17 cellular contexts compared by ENCODE assay signal in genomic region chr19:3817761-3818160, GRCh38. TPM values are rescaled to one million over a fixed set of nuclear protein-coding genes. Genes with fewer than 3 reads are reported as not detected.
DNase-seq lines count a peak whose midpoint lies in the region; ATAC-seq, FAIRE-seq and TF ChIP-seq lines count a peak whose summit lies in the region.
"Had no signal": no experiment of that assay in that cellular context is flagged by ENCODE, and none has a peak within 500 bp of the region (broad histone marks: within the 10 kb centered on the region; RNA-seq: fewer than 3 reads in every experiment).

No MANE protein-coding gene starts in this region.

- no peak for FAIRE-seq in HepG2 (lab: Jason Lieb, UNC)

- no peak for TF ChIP-seq POLR2A in HepG2 (IDR thresholded peaks at IDR 0.05; ENCODE audit: insufficient read depth in 1 of 2, low read depth in 2 of 2, low read length in 2 of 2)
- TF ChIP-seq POLR2A in right lobe of liver (IDR thresholded peaks at IDR 0.05): no peak

- H3K4me3 ChIP-seq in HepG2 (replicated peaks in 1 of 3; ENCODE audit: insufficient read depth in 1 of 3, low read depth in 2 of 3, low read length in 3 of 3) (no peak overlapping the region), right lobe of liver (no peak overlapping the region)
- H3K4me3 ChIP-seq in naive thymus-derived CD4-positive, alpha-beta T cell (ENCODE audit: low read length): no peak overlapping the region
- H3K4me3 ChIP-seq: HAP-1, Peyer's patch had no signal

- no peaks in the 10 kb centered on the region for H3K36me3 ChIP-seq in HepG2 (replicated peaks in 1 of 2; ENCODE audit: control insufficient read depth in 1 of 2, insufficient read depth in 2 of 2, low read length in 2 of 2)
- H3K36me3 ChIP-seq in right lobe of liver: no peaks in the 10 kb centered on the region
- H3K36me3 ChIP-seq in naive thymus-derived CD4-positive, alpha-beta T cell (ENCODE audit: control insufficient read depth in 2 of 3, insufficient read depth in 3 of 3, low read length in 3 of 3): no peaks in the 10 kb centered on the region
- H3K36me3 ChIP-seq: BE2C, HAP-1, Peyer's patch had no signal

- TF ChIP-seq EP300 in HepG2 (IDR thresholded peaks at IDR 0.05; ENCODE audit: low read depth in 2 of 2, low read length in 2 of 2) (no peak), HepG2 (CRISPR knock-in tag; IDR thresholded peaks at IDR 0.05; ENCODE audit: borderline replicate concordance) (no peak)

- H3K27me3 ChIP-seq in HepG2 (ENCODE audit: control insufficient read depth in 1 of 2, insufficient read depth in 2 of 2, low read length in 2 of 2) (peaks cover 6 to 60% of the 10 kb centered on the region in 2 experiments), right lobe of liver (no peaks in the 10 kb centered on the region)
- H3K27me3 ChIP-seq in naive thymus-derived CD4-positive, alpha-beta T cell (ENCODE audit: control insufficient read depth in 2 of 2, insufficient read depth in 2 of 2, low read length in 2 of 2): no peaks in the 10 kb centered on the region
- H3K27me3 ChIP-seq: BE2C, Peyer's patch had no signal

- H3K4me1 ChIP-seq in HepG2 (ENCODE audit: insufficient read depth, low read length) (no peaks in the 10 kb centered on the region), right lobe of liver (no peaks in the 10 kb centered on the region)
- peaks cover 24 to 41% of the 10 kb centered on the region in 2 donors for H3K4me1 ChIP-seq in naive thymus-derived CD4-positive, alpha-beta T cell (ENCODE audit: control insufficient read depth in 2 of 2, insufficient read depth in 2 of 2, low read length in 2 of 2)
- H3K4me1 ChIP-seq: BE2C, HAP-1 had no signal

- BruUV-seq in HepG2 (replicated peaks; lab: Mats Ljungman, UMichigan): no TSS peak

- CTCF ChIA-PET in HepG2 (lab: Yijun Ruan, JAX; ENCODE audit: low intra/inter-chr PET ratio, low total read pairs): no interaction called here
- CTCF ChIA-PET in activated CD8-positive, alpha-beta T cell treated with anti-CD3 and anti-CD28 coated beads, Interleukin-2, amount 10 ng/mL, durations not matched to agents 7 days and 5 days (lab: Charles Lee): interaction anchor here (1.4 to 2.6 kb wide), 2 partner anchors 21 to 55 kb away, joined by 5 to 17 read pairs; partner anchors contain the start of genes APBA3 and MRPL54
- CTCF ChIA-PET in naive thymus-derived CD4-positive, alpha-beta T cell (lab: Charles Lee): no interaction called here

- no peak for TF ChIP-seq CTCF in HepG2 (CRISPR knock-in tag; IDR thresholded peaks at IDR 0.05)
- no peak for TF ChIP-seq CTCF in right lobe of liver (IDR thresholded peaks at IDR 0.05)

- no peak for TF ChIP-seq RAD21 in HepG2 (CRISPR knock-in tag; IDR thresholded peaks at IDR 0.05)

- intact Hi-C loops in HepG2 (cut with micrococcal nuclease; ENCODE audit: unreplicated experiment) (no loop called here), right lobe of liver (cut with DNase I) (no loop called here)
- intact Hi-C loops in naive thymus-derived CD4-positive, alpha-beta T cell (cut with micrococcal nuclease): no loop called here

- in situ Hi-C loops in HepG2 (cut with HindIII; ENCODE audit: extremely low pct_ligation_motif_present, low pct_unique_long_range_greater_than_20kb): no loop called here

- 32% methylated on average over 8 of the region's 8 CpGs for WGBS in HepG2 (ENCODE audit: low lambda C conversion rate)
- 58% methylated on average over 6 of the region's 8 CpGs for WGBS in right lobe of liver (ENCODE audit: insufficient coverage, low coverage, low lambda C conversion rate, missing lambda C conversion rate)

- POLR2A ChIA-PET in HepG2 (lab: Yijun Ruan, JAX): no interaction called here
- POLR2A ChIA-PET in activated CD8-positive, alpha-beta T cell treated with anti-CD3 and anti-CD28 coated beads, Interleukin-2, amount 10 ng/mL, durations not matched to agents 7 days and 5 days (lab: Charles Lee): interaction anchor here (1.6 kb wide), 1 partner anchor 55 kb away, joined by 5 read pairs; the partner anchor contains the start of gene MRPL54
- POLR2A ChIA-PET in naive thymus-derived CD4-positive, alpha-beta T cell (lab: Charles Lee): interaction anchor here (0.6 to 3.0 kb wide), 3 partner anchors 21 to 56 kb away, joined by 3 to 18 read pairs (median 3); partner anchors contain the start of genes APBA3 and MRPL54

- no peaks in the 10 kb centered on the region for H3K79me2 ChIP-seq in HepG2 (ENCODE audit: insufficient read depth, low read length)

- H3K9me3 ChIP-seq in HepG2 (ENCODE audit: low read length) (no peaks in the 10 kb centered on the region), right lobe of liver (no peaks in the 10 kb centered on the region)
- H3K9me3 ChIP-seq in naive thymus-derived CD4-positive, alpha-beta T cell (ENCODE audit: control insufficient read depth in 2 of 3, low read length in 3 of 3): no peaks in the 10 kb centered on the region
- H3K9me3 ChIP-seq: BE2C, HAP-1, Peyer's patch had no signal

- peak overlapping the region; percentile 25 for H3K27ac Mint-ChIP-seq in activated CD8-positive, alpha-beta T cell treated with anti-CD3 and anti-CD28 coated beads, Interleukin-2, amount 10 ng/mL, durations not matched to agents 7 days and 5 days
- peak overlapping the region in 7 of 9 donors; percentile 13 to 74 (median 62) for H3K27ac Mint-ChIP-seq in naive thymus-derived CD4-positive, alpha-beta T cell

- no peak for ATAC-seq in HepG2
- no peak for ATAC-seq in right lobe of liver
- no peak for ATAC-seq in activated CD8-positive, alpha-beta T cell treated with anti-CD3 and anti-CD28 coated beads, Interleukin-2, amount 10 ng/mL, durations not matched to agents 7 days and 5 days
- no peak for ATAC-seq in naive thymus-derived CD4-positive, alpha-beta T cell
- ATAC-seq in GM18520 (IDR thresholded peaks at IDR 0.05; ENCODE audit: unreplicated experiment): no peak
- no peak for ATAC-seq in GM18867 (IDR thresholded peaks at IDR 0.05; ENCODE audit: unreplicated experiment)

- no peak overlapping the region for H2AFZ ChIP-seq in HepG2 (ENCODE audit: low read length)

- H3K4me3 Mint-ChIP-seq in activated CD8-positive, alpha-beta T cell treated with anti-CD3 and anti-CD28 coated beads, Interleukin-2, amount 10 ng/mL, durations not matched to agents 7 days and 5 days: no peak overlapping the region
- H3K4me3 Mint-ChIP-seq in naive thymus-derived CD4-positive, alpha-beta T cell: peak overlapping the region in 8 of 10 donors; percentile 13 to 66 (median 36)

- peaks cover 57% of the 10 kb centered on the region for H3K4me1 Mint-ChIP-seq in activated CD8-positive, alpha-beta T cell treated with anti-CD3 and anti-CD28 coated beads, Interleukin-2, amount 10 ng/mL, durations not matched to agents 7 days and 5 days (ENCODE audit: low read depth)
- peaks cover 20 to 64% (median 45%) of the 10 kb centered on the region in 7 donors for H3K4me1 Mint-ChIP-seq in naive thymus-derived CD4-positive, alpha-beta T cell

- H3K4me2 ChIP-seq in HepG2 (ENCODE audit: low read depth, low read length): no peak overlapping the region

- no peak overlapping the region for H3K27ac ChIP-seq in HepG2 (ENCODE audit: extremely low read length, insufficient read depth, low read length)
- no peak overlapping the region for H3K27ac ChIP-seq in right lobe of liver
- H3K27ac ChIP-seq in naive thymus-derived CD4-positive, alpha-beta T cell (ENCODE audit: low read depth, low read length): no peak overlapping the region
- H3K27ac ChIP-seq: Peyer's patch had no signal

- H3K27me3 Mint-ChIP-seq in activated CD8-positive, alpha-beta T cell treated with anti-CD3 and anti-CD28 coated beads, Interleukin-2, amount 10 ng/mL, durations not matched to agents 7 days and 5 days (ENCODE audit: low read depth): no peaks in the 10 kb centered on the region
- no peaks in the 10 kb centered on the region for H3K27me3 Mint-ChIP-seq in naive thymus-derived CD4-positive, alpha-beta T cell

- H3K36me3 Mint-ChIP-seq in activated CD8-positive, alpha-beta T cell treated with anti-CD3 and anti-CD28 coated beads, Interleukin-2, amount 10 ng/mL, durations not matched to agents 7 days and 5 days (ENCODE audit: low read depth): peaks cover 4% of the 10 kb centered on the region
- H3K36me3 Mint-ChIP-seq in naive thymus-derived CD4-positive, alpha-beta T cell: peaks cover 0 to 2% (median 0%) of the 10 kb centered on the region in 5 donors

- H4K20me1 ChIP-seq in HepG2 (ENCODE audit: insufficient read depth, low read length): no peaks in the 10 kb centered on the region

- H3K9me3 Mint-ChIP-seq in activated CD8-positive, alpha-beta T cell treated with anti-CD3 and anti-CD28 coated beads, Interleukin-2, amount 10 ng/mL, durations not matched to agents 7 days and 5 days (ENCODE audit: insufficient read depth): peaks cover 7% of the 10 kb centered on the region
- peaks cover 0 to 4% (median 0%) of the 10 kb centered on the region in 11 donors for H3K9me3 Mint-ChIP-seq in naive thymus-derived CD4-positive, alpha-beta T cell

- DNase-seq in HepG2 (ENCODE audit: low spot score): no peak
- no peak for DNase-seq in right lobe of liver
- DNase-seq in activated CD8-positive, alpha-beta T cell treated with anti-CD3 and anti-CD28 coated beads, Interleukin-2, amount 10 ng/mL, durations not matched to agents 7 days and 5 days: no peak
- DNase-seq in naive thymus-derived CD4-positive, alpha-beta T cell: no peak
- DNase-seq in activated CD8-positive, alpha-beta memory T cell treated with anti-CD3 and anti-CD28 coated beads, Interleukin-2, amount 50 U/mL, for 4 hours: no peak
- DNase-seq: BE2C, DMS 273 treated with DMSO at 0.1 percent for 48 hours, NCI-H1417, NCI-H1930, NCI-H2171, Peyer's patch, Right ventricle myocardium superior had no signal

- no peak overlapping the region for H3K9ac ChIP-seq in HepG2 (ENCODE audit: insufficient read depth, low read depth, low read length)

RNA-seq across cellular contexts. Expression of gene MATK, which starts 31.6 kb away (rescaled TPM):
- total RNA-seq in HepG2 (2016; rRNA removed; fragmentation: Illumina TruSeq; extraction: Trizol): not detected in 2 replicates
- not detected in 2 replicates for total RNA-seq in HepG2 (2016; cell fraction: cytosol; rRNA removed; fragmentation: Illumina TruSeq; extraction: Trizol; ENCODE audit: low read depth)
- total RNA-seq in HepG2 (2016; cell fraction: insoluble cytoplasmic fraction; rRNA removed; fragmentation: Illumina TruSeq; extraction: Trizol): not detected in 2 replicates
- total RNA-seq in HepG2 (2016; cell fraction: membrane; rRNA removed; fragmentation: Illumina TruSeq; extraction: Trizol): not detected in 2 replicates
- total RNA-seq in HepG2 (2016; cell fraction: nucleus; rRNA removed; fragmentation: Illumina TruSeq; extraction: Trizol): not detected in 2 replicates
- 0.09 TPM in 2 replicates for polyA plus RNA-seq in HepG2 (2011; rRNA removed)
- 0.11 and 0.14 TPM in 2 replicates for polyA plus RNA-seq in HepG2 (2011; cell fraction: cytosol; rRNA removed)
- 0.32 TPM in 1 of 2 replicates, not detected in the other for polyA plus RNA-seq in HepG2 (2011; cell fraction: nucleus; rRNA removed)
- polyA plus RNA-seq in HepG2 (2012): not detected in 2 replicates
- 0.07 TPM in 1 of 2 replicates, not detected in the other for polyA plus RNA-seq in HepG2 (2016; cell fraction: cytosol; fragmentation: Illumina TruSeq; extraction: Trizol; ENCODE audit: low read depth)
- not detected in 2 replicates for polyA plus RNA-seq in HepG2 (2016; cell fraction: insoluble cytoplasmic fraction; fragmentation: Illumina TruSeq; extraction: Trizol; ENCODE audit: low read depth)
- polyA plus RNA-seq in HepG2 (2016; cell fraction: membrane; fragmentation: Illumina TruSeq; extraction: Trizol; ENCODE audit: low read depth): not detected in 2 replicates
- polyA plus RNA-seq in HepG2 (2016; cell fraction: nucleus; fragmentation: Illumina TruSeq; extraction: Trizol; ENCODE audit: insufficient read depth, low read depth): not detected in 2 replicates
- polyA minus RNA-seq in HepG2 (2011; rRNA and poly(A)+ RNA removed; ENCODE audit: low replicate concordance): 0.42 and 31.9 TPM in 2 replicates
- polyA minus RNA-seq in HepG2 (2011; cell fraction: cytosol; rRNA and poly(A)+ RNA removed): 0.70 TPM in 1 of 2 replicates, not detected in the other
- not detected in 2 replicates for polyA minus RNA-seq in HepG2 (2011; cell fraction: nucleus; rRNA and poly(A)+ RNA removed)
- total RNA-seq in right lobe of liver: 1 to 10 TPM in 3 of 6 experiments, under 1 TPM in 3; 0.49 to 2.5 (median 0.90) TPM
- total RNA-seq in activated CD8-positive, alpha-beta T cell treated with anti-CD3 and anti-CD28 coated beads, Interleukin-2, amount 10 ng/mL, durations not matched to agents 7 days and 5 days: 10 to 100 TPM; 39.9 to 44.0 TPM
- 10 to 100 TPM in 3 of 5 experiments, 1 to 10 TPM in 2; 1.6 to 32.6 (median 14.3) TPM for total RNA-seq in naive thymus-derived CD4-positive, alpha-beta T cell
- polyA plus RNA-seq in naive thymus-derived CD4-positive, alpha-beta T cell: 10 to 100 TPM in 1 of 2 donors, 1 to 10 TPM in 1; 8.4 to 13.0 TPM
- total RNA-seq: IMR-90, NCI-H460 had no signal
- polyA plus RNA-seq: IMR-90 had no signal

RNA-seq across cellular contexts. Expression of gene RAX2, which starts 45.7 kb away (rescaled TPM):
- total RNA-seq in HepG2 (2016; rRNA removed; fragmentation: Illumina TruSeq; extraction: Trizol) (not detected in 2 replicates), right lobe of liver (not detected)
- not detected in 2 replicates for total RNA-seq in HepG2 (2016; cell fraction: cytosol; rRNA removed; fragmentation: Illumina TruSeq; extraction: Trizol; ENCODE audit: low read depth)
- not detected in 2 replicates for total RNA-seq in HepG2 (2016; cell fraction: insoluble cytoplasmic fraction; rRNA removed; fragmentation: Illumina TruSeq; extraction: Trizol)
- not detected in 2 replicates for total RNA-seq in HepG2 (2016; cell fraction: membrane; rRNA removed; fragmentation: Illumina TruSeq; extraction: Trizol)
- total RNA-seq in HepG2 (2016; cell fraction: nucleus; rRNA removed; fragmentation: Illumina TruSeq; extraction: Trizol): not detected in 2 replicates
- not detected in 2 replicates for polyA plus RNA-seq in HepG2 (2011; rRNA removed)
- not detected in 2 replicates for polyA plus RNA-seq in HepG2 (2011; cell fraction: cytosol; rRNA removed)
- polyA plus RNA-seq in HepG2 (2011; cell fraction: nucleus; rRNA removed): not detected in 2 replicates
- not detected in 2 replicates for polyA plus RNA-seq in HepG2 (2012)
- not detected in 2 replicates for polyA plus RNA-seq in HepG2 (2016; cell fraction: cytosol; fragmentation: Illumina TruSeq; extraction: Trizol; ENCODE audit: low read depth)
- polyA plus RNA-seq in HepG2 (2016; cell fraction: insoluble cytoplasmic fraction; fragmentation: Illumina TruSeq; extraction: Trizol; ENCODE audit: low read depth): not detected in 2 replicates
- not detected in 2 replicates for polyA plus RNA-seq in HepG2 (2016; cell fraction: membrane; fragmentation: Illumina TruSeq; extraction: Trizol; ENCODE audit: low read depth)
- not detected in 2 replicates for polyA plus RNA-seq in HepG2 (2016; cell fraction: nucleus; fragmentation: Illumina TruSeq; extraction: Trizol; ENCODE audit: insufficient read depth, low read depth)
- not detected in 2 replicates for polyA minus RNA-seq in HepG2 (2011; rRNA and poly(A)+ RNA removed; ENCODE audit: low replicate concordance)
- not detected in 2 replicates for polyA minus RNA-seq in HepG2 (2011; cell fraction: cytosol; rRNA and poly(A)+ RNA removed)
- not detected in 2 replicates for polyA minus RNA-seq in HepG2 (2011; cell fraction: nucleus; rRNA and poly(A)+ RNA removed)
- not detected for total RNA-seq in activated CD8-positive, alpha-beta T cell treated with anti-CD3 and anti-CD28 coated beads, Interleukin-2, amount 10 ng/mL, durations not matched to agents 7 days and 5 days
- not detected for total RNA-seq in naive thymus-derived CD4-positive, alpha-beta T cell
- not detected for polyA plus RNA-seq in naive thymus-derived CD4-positive, alpha-beta T cell
- total RNA-seq: IMR-90, NCI-H460, Peyer's patch, Right ventricle myocardium superior had no signal
- polyA plus RNA-seq: IMR-90 had no signal

RNA-seq across cellular contexts. Expression of gene ZFR2, which starts 51.1 kb away (rescaled TPM):
- total RNA-seq in HepG2 (2016; rRNA removed; fragmentation: Illumina TruSeq; extraction: Trizol): 0.69 and 1.00 TPM in 2 replicates
- 0.35 and 1.1 TPM in 2 replicates for total RNA-seq in HepG2 (2016; cell fraction: cytosol; rRNA removed; fragmentation: Illumina TruSeq; extraction: Trizol; ENCODE audit: low read depth)
- total RNA-seq in HepG2 (2016; cell fraction: insoluble cytoplasmic fraction; rRNA removed; fragmentation: Illumina TruSeq; extraction: Trizol): 0.63 and 0.67 TPM in 2 replicates
- 1.1 and 1.7 TPM in 2 replicates for total RNA-seq in HepG2 (2016; cell fraction: membrane; rRNA removed; fragmentation: Illumina TruSeq; extraction: Trizol)
- 0.47 TPM in 1 of 2 replicates, not detected in the other for total RNA-seq in HepG2 (2016; cell fraction: nucleus; rRNA removed; fragmentation: Illumina TruSeq; extraction: Trizol)
- 0.37 and 0.50 TPM in 2 replicates for polyA plus RNA-seq in HepG2 (2011; rRNA removed)
- 0.53 and 0.60 TPM in 2 replicates for polyA plus RNA-seq in HepG2 (2011; cell fraction: cytosol; rRNA removed)
- 1.1 and 1.2 TPM in 2 replicates for polyA plus RNA-seq in HepG2 (2011; cell fraction: nucleus; rRNA removed)
- 0.93 and 1.1 TPM in 2 replicates for polyA plus RNA-seq in HepG2 (2012)
- polyA plus RNA-seq in HepG2 (2016; cell fraction: cytosol; fragmentation: Illumina TruSeq; extraction: Trizol; ENCODE audit: low read depth): 0.61 and 1.3 TPM in 2 replicates
- polyA plus RNA-seq in HepG2 (2016; cell fraction: insoluble cytoplasmic fraction; fragmentation: Illumina TruSeq; extraction: Trizol; ENCODE audit: low read depth): 0.59 and 1.4 TPM in 2 replicates
- 0.82 and 1.1 TPM in 2 replicates for polyA plus RNA-seq in HepG2 (2016; cell fraction: membrane; fragmentation: Illumina TruSeq; extraction: Trizol; ENCODE audit: low read depth)
- polyA plus RNA-seq in HepG2 (2016; cell fraction: nucleus; fragmentation: Illumina TruSeq; extraction: Trizol; ENCODE audit: insufficient read depth, low read depth): 0.60 and 2.2 TPM in 2 replicates
- 1.2 TPM in 1 of 2 replicates, not detected in the other for polyA minus RNA-seq in HepG2 (2011; rRNA and poly(A)+ RNA removed; ENCODE audit: low replicate concordance)
- not detected in 2 replicates for polyA minus RNA-seq in HepG2 (2011; cell fraction: cytosol; rRNA and poly(A)+ RNA removed)
- not detected in 2 replicates for polyA minus RNA-seq in HepG2 (2011; cell fraction: nucleus; rRNA and poly(A)+ RNA removed)
- total RNA-seq in right lobe of liver: not detected
- total RNA-seq in activated CD8-positive, alpha-beta T cell treated with anti-CD3 and anti-CD28 coated beads, Interleukin-2, amount 10 ng/mL, durations not matched to agents 7 days and 5 days: under 1 TPM; 0.24 to 0.42 TPM
- total RNA-seq in naive thymus-derived CD4-positive, alpha-beta T cell: 1 to 10 TPM in 4 of 5 experiments, under 1 TPM in 1; 0.22 to 3.8 (median 1.4) TPM
- polyA plus RNA-seq in naive thymus-derived CD4-positive, alpha-beta T cell: 1 to 10 TPM; 3.4 to 5.5 TPM
- total RNA-seq: IMR-90, NCI-H460, Peyer's patch, Right ventricle myocardium superior had no signal

RNA-seq across cellular contexts. Expression of gene MRPL54, which starts 55.3 kb away (rescaled TPM):
- total RNA-seq in HepG2 (2016; rRNA removed; fragmentation: Illumina TruSeq; extraction: Trizol) (66.9 and 85.6 TPM in 2 replicates), right lobe of liver (10 to 100 TPM; 52.5 to 81.2 (median 61.9) TPM)
- 36.4 and 42.5 TPM in 2 replicates for total RNA-seq in HepG2 (2016; cell fraction: cytosol; rRNA removed; fragmentation: Illumina TruSeq; extraction: Trizol; ENCODE audit: low read depth)
- 71.3 and 95.8 TPM in 2 replicates for total RNA-seq in HepG2 (2016; cell fraction: insoluble cytoplasmic fraction; rRNA removed; fragmentation: Illumina TruSeq; extraction: Trizol)
- total RNA-seq in HepG2 (2016; cell fraction: membrane; rRNA removed; fragmentation: Illumina TruSeq; extraction: Trizol): 34.6 and 39.3 TPM in 2 replicates
- 17.6 and 22.0 TPM in 2 replicates for total RNA-seq in HepG2 (2016; cell fraction: nucleus; rRNA removed; fragmentation: Illumina TruSeq; extraction: Trizol)
- 36.8 and 37.2 TPM in 2 replicates for polyA plus RNA-seq in HepG2 (2011; rRNA removed)
- 49.6 and 71.2 TPM in 2 replicates for polyA plus RNA-seq in HepG2 (2011; cell fraction: cytosol; rRNA removed)
- polyA plus RNA-seq in HepG2 (2011; cell fraction: nucleus; rRNA removed): 14.2 and 18.6 TPM in 2 replicates
- 22.5 and 27.7 TPM in 2 replicates for polyA plus RNA-seq in HepG2 (2012)
- polyA plus RNA-seq in HepG2 (2016; cell fraction: cytosol; fragmentation: Illumina TruSeq; extraction: Trizol; ENCODE audit: low read depth): 36.7 and 39.3 TPM in 2 replicates
- polyA plus RNA-seq in HepG2 (2016; cell fraction: insoluble cytoplasmic fraction; fragmentation: Illumina TruSeq; extraction: Trizol; ENCODE audit: low read depth): 81.5 and 84.4 TPM in 2 replicates
- polyA plus RNA-seq in HepG2 (2016; cell fraction: membrane; fragmentation: Illumina TruSeq; extraction: Trizol; ENCODE audit: low read depth): 25.3 and 29.3 TPM in 2 replicates
- polyA plus RNA-seq in HepG2 (2016; cell fraction: nucleus; fragmentation: Illumina TruSeq; extraction: Trizol; ENCODE audit: insufficient read depth, low read depth): 29.4 and 38.4 TPM in 2 replicates
- polyA minus RNA-seq in HepG2 (2011; rRNA and poly(A)+ RNA removed; ENCODE audit: low replicate concordance): 6.8 and 14.7 TPM in 2 replicates
- 6.7 and 10.6 TPM in 2 replicates for polyA minus RNA-seq in HepG2 (2011; cell fraction: cytosol; rRNA and poly(A)+ RNA removed)
- polyA minus RNA-seq in HepG2 (2011; cell fraction: nucleus; rRNA and poly(A)+ RNA removed): 4.5 and 6.2 TPM in 2 replicates
- 10 to 100 TPM; 66.9 to 71.4 TPM for total RNA-seq in activated CD8-positive, alpha-beta T cell treated with anti-CD3 and anti-CD28 coated beads, Interleukin-2, amount 10 ng/mL, durations not matched to agents 7 days and 5 days
- total RNA-seq in naive thymus-derived CD4-positive, alpha-beta T cell: 10 to 100 TPM; 34.0 to 95.2 (median 58.8) TPM
- polyA plus RNA-seq in naive thymus-derived CD4-positive, alpha-beta T cell: 100 to 1,000 TPM; 143 to 154 TPM

RNA-seq across cellular contexts. Expression of gene APBA3, which starts 56.3 kb away (rescaled TPM):
- total RNA-seq in HepG2 (2016; rRNA removed; fragmentation: Illumina TruSeq; extraction: Trizol) (12.9 and 14.3 TPM in 2 replicates), right lobe of liver (10 to 100 TPM; 10.1 to 24.1 (median 12.6) TPM)
- total RNA-seq in HepG2 (2016; cell fraction: cytosol; rRNA removed; fragmentation: Illumina TruSeq; extraction: Trizol; ENCODE audit: low read depth): 5.4 and 8.4 TPM in 2 replicates
- 12.1 and 15.3 TPM in 2 replicates for total RNA-seq in HepG2 (2016; cell fraction: insoluble cytoplasmic fraction; rRNA removed; fragmentation: Illumina TruSeq; extraction: Trizol)
- 9.8 and 12.8 TPM in 2 replicates for total RNA-seq in HepG2 (2016; cell fraction: membrane; rRNA removed; fragmentation: Illumina TruSeq; extraction: Trizol)
- total RNA-seq in HepG2 (2016; cell fraction: nucleus; rRNA removed; fragmentation: Illumina TruSeq; extraction: Trizol): 10.6 and 14.8 TPM in 2 replicates
- 14.2 and 18.7 TPM in 2 replicates for polyA plus RNA-seq in HepG2 (2011; rRNA removed)
- polyA plus RNA-seq in HepG2 (2011; cell fraction: cytosol; rRNA removed): 6.1 and 12.7 TPM in 2 replicates
- 76.0 and 85.8 TPM in 2 replicates for polyA plus RNA-seq in HepG2 (2011; cell fraction: nucleus; rRNA removed)
- polyA plus RNA-seq in HepG2 (2012): 6.8 and 9.1 TPM in 2 replicates
- polyA plus RNA-seq in HepG2 (2016; cell fraction: cytosol; fragmentation: Illumina TruSeq; extraction: Trizol; ENCODE audit: low read depth): 2.7 and 3.6 TPM in 2 replicates
- polyA plus RNA-seq in HepG2 (2016; cell fraction: insoluble cytoplasmic fraction; fragmentation: Illumina TruSeq; extraction: Trizol; ENCODE audit: low read depth): 9.5 and 10.3 TPM in 2 replicates
- polyA plus RNA-seq in HepG2 (2016; cell fraction: membrane; fragmentation: Illumina TruSeq; extraction: Trizol; ENCODE audit: low read depth): 6.0 and 6.1 TPM in 2 replicates
- polyA plus RNA-seq in HepG2 (2016; cell fraction: nucleus; fragmentation: Illumina TruSeq; extraction: Trizol; ENCODE audit: insufficient read depth, low read depth): 28.0 and 28.5 TPM in 2 replicates
- polyA minus RNA-seq in HepG2 (2011; rRNA and poly(A)+ RNA removed; ENCODE audit: low replicate concordance): 14.2 and 22.9 TPM in 2 replicates
- 7.5 and 7.9 TPM in 2 replicates for polyA minus RNA-seq in HepG2 (2011; cell fraction: cytosol; rRNA and poly(A)+ RNA removed)
- polyA minus RNA-seq in HepG2 (2011; cell fraction: nucleus; rRNA and poly(A)+ RNA removed): 15.3 and 18.5 TPM in 2 replicates
- total RNA-seq in activated CD8-positive, alpha-beta T cell treated with anti-CD3 and anti-CD28 coated beads, Interleukin-2, amount 10 ng/mL, durations not matched to agents 7 days and 5 days: 10 to 100 TPM; 39.6 to 40.5 TPM
- 10 to 100 TPM; 55.1 to 77.3 (median 67.1) TPM for total RNA-seq in naive thymus-derived CD4-positive, alpha-beta T cell
- 10 to 100 TPM; 30.7 to 33.6 TPM for polyA plus RNA-seq in naive thymus-derived CD4-positive, alpha-beta T cell
